In the genomic region with DNA sequence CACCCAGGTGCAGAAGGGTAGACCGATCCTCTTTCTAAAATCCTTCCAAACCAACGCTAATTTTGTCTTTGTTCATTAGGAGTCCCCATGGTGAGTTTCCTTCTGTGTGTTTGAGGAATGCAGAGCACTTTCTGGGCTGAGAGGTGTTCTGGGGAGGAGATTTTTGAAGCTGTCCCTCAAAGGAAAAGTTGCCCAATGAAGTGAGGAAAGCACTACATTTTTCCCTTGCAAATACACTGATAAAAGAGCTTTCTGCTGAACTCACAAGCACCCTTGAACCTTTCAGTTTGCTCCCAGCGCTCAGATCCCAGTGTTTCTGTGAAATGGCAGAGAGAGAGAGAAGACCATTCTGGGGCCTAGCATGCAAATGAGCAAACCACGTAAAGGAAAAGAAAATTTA, we compare ENCODE assay signal across 21 cellular contexts.
DNase-seq lines count a peak whose midpoint lies in the region; ATAC-seq and TF ChIP-seq lines count a peak whose summit lies in the region.
"Had no signal": no experiment of that assay in that cellular context is flagged by ENCODE, and none has a peak within 500 bp of the region (broad histone marks: within the 10 kb centered on the region; RNA-seq: fewer than 3 reads in every experiment).

No MANE protein-coding gene starts in this region.

- H2BK5ac ChIP-seq in neuronal stem cell (ENCODE audit: low read length) = no peak overlapping the region

- no peaks in the 10 kb centered on the region for H3K36me3 Mint-ChIP-seq in GM23338 (ENCODE audit: low read depth)
- H3K36me3 Mint-ChIP-seq in naive thymus-derived CD4-positive, alpha-beta T cell = no peaks in the 10 kb centered on the region
- H3K36me3 Mint-ChIP-seq: T-cell had no signal

- no peak overlapping the region for H3K4ac ChIP-seq in neuronal stem cell (ENCODE audit: low read length)

- H3K27ac ChIP-seq in GM23338 (ENCODE audit: low read depth) (peak overlapping the region; percentile 96), SK-N-MC (peak overlapping the region; percentile 85), neuronal stem cell (replicated peaks; ENCODE audit: low read length) (peak overlapping the region; percentile 76), PC-9 (no peak overlapping the region)
- no peak overlapping the region for H3K27ac ChIP-seq in naive thymus-derived CD4-positive, alpha-beta T cell (ENCODE audit: low read depth, low read length)
- H3K27ac ChIP-seq: foreskin keratinocyte had no signal

- H2BK12ac ChIP-seq in neuronal stem cell (ENCODE audit: low read length) = no peak overlapping the region

- intact Hi-C loops in PC-9 (cut with micrococcal nuclease; ENCODE audit: unreplicated experiment) = no loop called here
- intact Hi-C loops in naive thymus-derived CD4-positive, alpha-beta T cell (cut with micrococcal nuclease) = no loop called here

- no peak overlapping the region for H4K8ac ChIP-seq in neuronal stem cell (ENCODE audit: low read depth, low read length)

- no peaks in the 10 kb centered on the region for H3K27me3 ChIP-seq in GM23338 (ENCODE audit: insufficient read depth)
- H3K27me3 ChIP-seq in neuronal stem cell (ENCODE audit: control insufficient read depth in 3 of 3, insufficient read depth in 3 of 3, low read depth in 1 of 3, low read length in 3 of 3) = no peaks in the 10 kb centered on the region
- H3K27me3 ChIP-seq in PC-9 (ENCODE audit: insufficient read depth, low read depth) = no peaks in the 10 kb centered on the region
- no peaks in the 10 kb centered on the region for H3K27me3 ChIP-seq in naive thymus-derived CD4-positive, alpha-beta T cell (ENCODE audit: control insufficient read depth in 2 of 2, insufficient read depth in 2 of 2, low read length in 2 of 2)
- H3K27me3 ChIP-seq: foreskin keratinocyte had no signal

- TF ChIP-seq CTCF in GM23338 (conservative IDR thresholded peaks at IDR 0.05; ENCODE audit: low read depth in 2 of 2) = no peak
- TF ChIP-seq CTCF in PC-9 (conservative IDR thresholded peaks at IDR 0.05) = no peak

- H3K4me3 ChIP-seq in GM23338 = peak overlapping the region; percentile 29
- H3K4me3 ChIP-seq in SK-N-MC = peak overlapping the region; percentile 71
- peak overlapping the region in 1 of 2 donors; percentile 26 for H3K4me3 ChIP-seq in neuronal stem cell (ENCODE audit: low read length in 2 of 2)
- no peak overlapping the region for H3K4me3 ChIP-seq in PC-9
- H3K4me3 ChIP-seq in naive thymus-derived CD4-positive, alpha-beta T cell (ENCODE audit: low read length) = no peak overlapping the region

- POLR2A ChIA-PET in PC-9 (lab: Charles Lee; ENCODE audit: unreplicated experiment) = interaction anchor here (0.7 kb wide), 1 partner anchor 233 kb away, joined by 5 read pairs; no protein-coding TSS in a partner anchor
- POLR2A ChIA-PET in naive thymus-derived CD4-positive, alpha-beta T cell (lab: Charles Lee) = no interaction called here

- H3K4me3 Mint-ChIP-seq in GM23338 = peak overlapping the region; percentile 48
- H3K4me3 Mint-ChIP-seq in naive thymus-derived CD4-positive, alpha-beta T cell = no peak overlapping the region
- H3K4me3 Mint-ChIP-seq: activated B cell treated with CpG ODN at 0.5 μM for 24 hours; activated T-helper 17 cell treated with anti-CD3 and anti-CD28 coated beads, Interleukin-2, amount 50 U/mL, for 72 hours; nephron; T-cell had no signal

- no peak overlapping the region for H3K18ac ChIP-seq in neuronal stem cell (ENCODE audit: low read length)

- no CpG with 5 or more reads among the region's 4 CpGs for WGBS in neuronal stem cell (ENCODE audit: extremely low coverage in 2 of 2, insufficient read length in 2 of 2, insufficient replicate concordance in 1 of 2), 2 donors

- H2BK120ac ChIP-seq in neuronal stem cell (ENCODE audit: low read depth, low read length) = no peak overlapping the region

- no peak overlapping the region for H3K14ac ChIP-seq in neuronal stem cell (ENCODE audit: low read length)

- no peak overlapping the region for H3K23ac ChIP-seq in neuronal stem cell (ENCODE audit: low read depth, low read length, poor library complexity)

- no peak overlapping the region for H2BK15ac ChIP-seq in neuronal stem cell (ENCODE audit: low read length)

- peaks cover 67% of the 10 kb centered on the region for H3K4me1 ChIP-seq in GM23338 (ENCODE audit: insufficient read depth)
- H3K4me1 ChIP-seq in neuronal stem cell (ENCODE audit: control insufficient read depth in 2 of 2, insufficient read depth in 1 of 2, low read depth in 1 of 2, low read length in 2 of 2) = peaks cover 10 to 24% of the 10 kb centered on the region in 2 donors
- no peaks in the 10 kb centered on the region for H3K4me1 ChIP-seq in PC-9 (replicated peaks; ENCODE audit: insufficient read depth)
- no peaks in the 10 kb centered on the region for H3K4me1 ChIP-seq in naive thymus-derived CD4-positive, alpha-beta T cell (ENCODE audit: control insufficient read depth in 2 of 2, insufficient read depth in 2 of 2, low read length in 2 of 2)

- H3K79me1 ChIP-seq in neuronal stem cell (ENCODE audit: low read depth, low read length) = no peaks in the 10 kb centered on the region

- H3F3A ChIP-seq in GM23338 (replicated peaks; ENCODE audit: low read depth) (no peaks in the 10 kb centered on the region; the same call in 1 of the 2 replicates), PC-9 (ENCODE audit: insufficient read depth, low read depth) (no peaks in the 10 kb centered on the region)

- no peak overlapping the region for H4K91ac ChIP-seq in neuronal stem cell (ENCODE audit: low read depth, low read length, poor library complexity)

- H3K4me2 ChIP-seq in GM23338 = peak overlapping the region; percentile 55
- peak overlapping the region; percentile 40 for H3K4me2 ChIP-seq in neuronal stem cell (ENCODE audit: insufficient read depth, low read length, poor library complexity, severe bottlenecking)
- H3K4me2 ChIP-seq in PC-9 = no peak overlapping the region

- H4K20me1 ChIP-seq in GM23338 (replicated peaks; ENCODE audit: insufficient read depth) = no peaks in the 10 kb centered on the region
- H4K20me1 ChIP-seq in PC-9 (ENCODE audit: insufficient read depth) = no peaks in the 10 kb centered on the region

- BruUV-seq in PC-9 (replicated peaks; lab: Mats Ljungman, UMichigan) = no TSS peak

- peaks cover 4% of the 10 kb centered on the region for H3K27me3 Mint-ChIP-seq in GM23338 (ENCODE audit: insufficient read depth, low read depth, poor library complexity)
- peaks cover 0 to 3% (median 0%) of the 10 kb centered on the region in 5 donors for H3K27me3 Mint-ChIP-seq in naive thymus-derived CD4-positive, alpha-beta T cell
- H3K27me3 Mint-ChIP-seq: T-cell had no signal

- H3K36me3 ChIP-seq in GM23338 (ENCODE audit: insufficient read depth) (no peaks in the 10 kb centered on the region), SK-N-MC (ENCODE audit: insufficient read depth, low read length) (no peaks in the 10 kb centered on the region), neuronal stem cell (replicated peaks in 1 of 2; ENCODE audit: control insufficient read depth in 2 of 2, insufficient read depth in 2 of 2, low read length in 2 of 2) (no peaks in the 10 kb centered on the region), PC-9 (ENCODE audit: low read depth) (no peaks in the 10 kb centered on the region)
- H3K36me3 ChIP-seq in naive thymus-derived CD4-positive, alpha-beta T cell (ENCODE audit: control insufficient read depth in 2 of 3, insufficient read depth in 3 of 3, low read length in 3 of 3) = no peaks in the 10 kb centered on the region

- H2AFZ ChIP-seq in GM23338 (no peak overlapping the region), neuronal stem cell (ENCODE audit: low read length) (peak overlapping the region; percentile 90), PC-9 (no peak overlapping the region)

- H3K4me1 Mint-ChIP-seq in GM23338 = peaks cover 85% of the 10 kb centered on the region
- H3K4me1 Mint-ChIP-seq in naive thymus-derived CD4-positive, alpha-beta T cell = no peaks in the 10 kb centered on the region
- H3K4me1 Mint-ChIP-seq: activated B cell treated with CpG ODN at 0.5 μM for 24 hours; activated T-helper 17 cell treated with anti-CD3 and anti-CD28 coated beads, Interleukin-2, amount 50 U/mL, for 72 hours; T-cell had no signal

- H3K27ac Mint-ChIP-seq in GM23338 = peak overlapping the region; percentile 98
- no peak overlapping the region for H3K27ac Mint-ChIP-seq in naive thymus-derived CD4-positive, alpha-beta T cell
- H3K27ac Mint-ChIP-seq: activated B cell treated with CpG ODN at 0.5 μM for 24 hours; activated T-helper 17 cell treated with anti-CD3 and anti-CD28 coated beads, Interleukin-2, amount 50 U/mL, for 72 hours; nephron; T-cell had no signal

- H3K9ac ChIP-seq in SK-N-MC (ENCODE audit: insufficient read length) (peak overlapping the region; percentile 7), neuronal stem cell (ENCODE audit: low read depth, low read length, poor library complexity) (no peak overlapping the region)

- DNase-seq in GM23338 (ENCODE audit: low spot score) (peak; percentile 83), SK-N-MC (ENCODE audit: low read depth, low spot score) (no peak), iPS DF 19.7 (ENCODE audit: low read depth, low spot score) (peak; percentile 76), neuronal stem cell (ENCODE audit: low spot score) (peak; percentile 33), SKM-1 (lab: John Stamatoyannopoulos, UW; ENCODE audit: unreplicated experiment) (no peak), PC-9 (no peak)
- no peak for DNase-seq in naive thymus-derived CD4-positive, alpha-beta T cell
- DNase-seq: activated B cell treated with CpG ODN at 0.5 μM for 24 hours; activated CD8-positive, alpha-beta memory T cell treated with anti-CD3 and anti-CD28 coated beads for 24 hours; AML-193; Calu3; GDM1; GOT3; mammary epithelial cell; NCI-H187; stimulated activated CD4-positive, alpha-beta T cell treated with anti-CD3 and anti-CD28 coated beads, Interleukin-2, amount 100 ng/mL, for 48 hours; T-cell had no signal

- H3K9me2 ChIP-seq in GM23338 (ENCODE audit: insufficient read depth) = peaks cover 5% of the 10 kb centered on the region; the same call in 1 of the 2 replicates
- no peaks in the 10 kb centered on the region for H3K9me2 ChIP-seq in PC-9 (ENCODE audit: insufficient read depth)

- CTCF ChIA-PET in PC-9 (lab: Charles Lee) = no interaction called here
- CTCF ChIA-PET in naive thymus-derived CD4-positive, alpha-beta T cell (lab: Charles Lee) = no interaction called here

- H3K9me3 ChIP-seq in SK-N-MC (ENCODE audit: low read depth, low read length) (no peaks in the 10 kb centered on the region), neuronal stem cell (replicated peaks in 1 of 2; ENCODE audit: control insufficient read depth in 2 of 2, insufficient read depth in 1 of 2, low read depth in 1 of 2, low read length in 2 of 2) (no peaks in the 10 kb centered on the region), PC-9 (ENCODE audit: insufficient read depth, low read depth) (no peaks in the 10 kb centered on the region)
- no peaks in the 10 kb centered on the region for H3K9me3 ChIP-seq in naive thymus-derived CD4-positive, alpha-beta T cell (ENCODE audit: control insufficient read depth in 2 of 3, low read length in 3 of 3)

- no peaks in the 10 kb centered on the region for H3K9me3 Mint-ChIP-seq in GM23338
- H3K9me3 Mint-ChIP-seq in naive thymus-derived CD4-positive, alpha-beta T cell = no peaks in the 10 kb centered on the region
- H3K9me3 Mint-ChIP-seq: activated B cell treated with CpG ODN at 0.5 μM for 24 hours; activated T-helper 17 cell treated with anti-CD3 and anti-CD28 coated beads, Interleukin-2, amount 50 U/mL, for 72 hours; nephron; T-cell had no signal

- H2AK5ac ChIP-seq in neuronal stem cell (ENCODE audit: low read depth, low read length) = no peak overlapping the region

- ATAC-seq in GM23338 = peak; percentile 82
- no peak for ATAC-seq in naive thymus-derived CD4-positive, alpha-beta T cell
- no peak for ATAC-seq in HG03457 (IDR thresholded peaks at IDR 0.05; ENCODE audit: unreplicated experiment)
- ATAC-seq: activated T-helper 17 cell treated with anti-CD3 and anti-CD28 coated beads, Interleukin-2, amount 50 U/mL, for 72 hours; T-cell had no signal

- H3K79me2 ChIP-seq in GM23338 (replicated peaks; ENCODE audit: insufficient read depth) = no peaks in the 10 kb centered on the region
- no peaks in the 10 kb centered on the region for H3K79me2 ChIP-seq in PC-9 (ENCODE audit: low read depth)

Comparison
In these comparisons a context has a peak if more than half of its experiments do, and no peak if none do; other contexts are left out.
1. DNase-seq: peak in GM23338 (single experiment), iPS DF 19.7 (single experiment) and neuronal stem cell (single experiment); none in SK-N-MC (single experiment), SKM-1 (single experiment), PC-9 (0 of 2) and naive thymus-derived CD4-positive, alpha-beta T cell (0 of 9).
2. H3K27ac ChIP-seq: peak in GM23338 (single experiment), SK-N-MC (single experiment) and neuronal stem cell (single experiment); none in PC-9 (single experiment) and naive thymus-derived CD4-positive, alpha-beta T cell (single experiment).
3. H3K4me3 ChIP-seq: peak in GM23338 (single experiment) and SK-N-MC (single experiment); none in PC-9 (single experiment) and naive thymus-derived CD4-positive, alpha-beta T cell (single experiment).